In genomic region chr5:172110921-172111873, GRCh38 we compare ENCODE assay signal across 8 cellular contexts.
DNase-seq lines count a peak whose midpoint lies in the region; ATAC-seq and TF ChIP-seq lines count a peak whose summit lies in the region.

No MANE protein-coding gene starts in this region.

- H3K79me2 ChIP-seq in osteoblast (ENCODE audit: insufficient read depth, low read length) = peaks cover 23% of the 10 kb centered on the region

- H3K27ac ChIP-seq in effector memory CD4-positive, alpha-beta T cell (ENCODE audit: insufficient read depth, low read length, poor library complexity, severe bottlenecking) = peak overlapping the region; percentile 73
- H3K27ac ChIP-seq in osteoblast (ENCODE audit: low read depth, low read length) = peak overlapping the region; percentile 82
- peak overlapping the region; percentile 71 for H3K27ac ChIP-seq in upper lobe of right lung

- no peaks in the 10 kb centered on the region; the same call in 1 of the 2 replicates for H3K36me3 ChIP-seq in HAP-1 (replicated peaks)
- peaks cover 10% of the 10 kb centered on the region for H3K36me3 ChIP-seq in effector memory CD4-positive, alpha-beta T cell (ENCODE audit: control insufficient read depth, insufficient read depth, low read length)
- H3K36me3 ChIP-seq in osteoblast (ENCODE audit: insufficient read depth, low read length) = peaks cover 22% of the 10 kb centered on the region
- peaks cover 4% of the 10 kb centered on the region for H3K36me3 ChIP-seq in upper lobe of right lung

- peak overlapping the region; percentile 42 for H3K4me3 ChIP-seq in GM12865 (ENCODE audit: low read depth, low read length)
- no peak overlapping the region for H3K4me3 ChIP-seq in HAP-1
- H3K4me3 ChIP-seq in effector memory CD4-positive, alpha-beta T cell (ENCODE audit: insufficient read depth, low read depth, low read length, poor library complexity, severe bottlenecking) = peak overlapping the region; percentile 15
- peak overlapping the region; percentile 50 for H3K4me3 ChIP-seq in osteoblast (ENCODE audit: insufficient read depth, low read length)
- H3K4me3 ChIP-seq in upper lobe of right lung = peak overlapping the region; percentile 19

- peak; percentile 70 for ATAC-seq in upper lobe of right lung

- TF ChIP-seq CTCF in GM12865 (IDR thresholded peaks at IDR 0.05; ENCODE audit: insufficient read depth, low read depth, low read length, missing control alignments) (no peak), osteoblast (IDR thresholded peaks at IDR 0.05; ENCODE audit: extremely low read depth, low read depth, low read length) (no peak), upper lobe of right lung (IDR thresholded peaks at IDR 0.05) (no peak)

- in situ Hi-C loops in HAP-1 (cut with MboI; ENCODE audit: low sequenced_read_pairs) = loop anchor here (5.0 to 25.0 kb wide), 2 partner anchors 76 to 576 kb away; partner anchors contain the start of gene STK10

- H3K9me3 ChIP-seq in HAP-1 (no peaks in the 10 kb centered on the region), osteoblast (ENCODE audit: low read depth, low read length) (no peaks in the 10 kb centered on the region), upper lobe of right lung (no peaks in the 10 kb centered on the region)
- H3K9me3 ChIP-seq in effector memory CD4-positive, alpha-beta T cell (ENCODE audit: control insufficient read depth, low read length) = no peaks in the 10 kb centered on the region

- no peaks in the 10 kb centered on the region for H3K27me3 ChIP-seq in HAP-1 (ENCODE audit: low read depth)
- no peaks in the 10 kb centered on the region for H3K27me3 ChIP-seq in effector memory CD4-positive, alpha-beta T cell (replicated peaks; ENCODE audit: control insufficient read depth, insufficient read depth, low read length, poor library complexity, severe bottlenecking)
- H3K27me3 ChIP-seq in osteoblast (ENCODE audit: insufficient read depth, low read length) = no peaks in the 10 kb centered on the region
- H3K27me3 ChIP-seq in upper lobe of right lung = no peaks in the 10 kb centered on the region

- peak overlapping the region; percentile 61 for H3K4me2 ChIP-seq in osteoblast (ENCODE audit: insufficient read depth, low read length)

- no peaks in the 10 kb centered on the region for H4K20me1 ChIP-seq in osteoblast (ENCODE audit: insufficient read depth, low read length)

- peak overlapping the region; percentile 27 for H2AFZ ChIP-seq in osteoblast (ENCODE audit: low read length)

- intact Hi-C loops in upper lobe of right lung (cut with DNase I) = no loop called here

- H3K4me1 ChIP-seq in HAP-1 (peaks cover 30% of the 10 kb centered on the region), osteoblast (ENCODE audit: insufficient read depth, low read length) (peaks cover 45% of the 10 kb centered on the region), upper lobe of right lung (peaks cover 48% of the 10 kb centered on the region)
- H3K4me1 ChIP-seq in effector memory CD4-positive, alpha-beta T cell (ENCODE audit: control insufficient read depth, insufficient read depth, low read length, poor library complexity, severe bottlenecking) = peaks cover 59% of the 10 kb centered on the region

- DNase-seq in GM12865 (ENCODE audit: low read depth) (peak; percentile 96), HAP-1 (ENCODE audit: low spot score in 2 of 2) (peak; percentile 51), MV-4-11 (lab: John Stamatoyannopoulos, UW) (peak; percentile 93), osteoblast (ENCODE audit: insufficient read length, low spot score, missing footprints) (peak; percentile 91), upper lobe of right lung (peak; percentile 75), NCI-H1417 treated with DMSO at 0.1 percent for 48 hours (lab: John Stamatoyannopoulos, UW) (no peak)
- peak; percentile 63 to 72 for DNase-seq in activated CD4-positive, alpha-beta T cell treated with anti-CD3 and anti-CD28 coated beads, Interleukin-2, amount 50 U/mL, for 4 hours
- DNase-seq in effector memory CD4-positive, alpha-beta T cell = peak; percentile 56 to 68 (median 58)
